2 cellular contexts compared by ENCODE assay signal in genomic region chr5:20660588-20660987, GRCh38.
TF ChIP-seq lines count a peak whose summit lies in the region.

No MANE protein-coding gene starts in this region.

TF ChIP-seq in GM12878, 131 proteins besides CTCF, POLR2A, EP300 and RAD21:
- TF ChIP-seq, protein P1, sequence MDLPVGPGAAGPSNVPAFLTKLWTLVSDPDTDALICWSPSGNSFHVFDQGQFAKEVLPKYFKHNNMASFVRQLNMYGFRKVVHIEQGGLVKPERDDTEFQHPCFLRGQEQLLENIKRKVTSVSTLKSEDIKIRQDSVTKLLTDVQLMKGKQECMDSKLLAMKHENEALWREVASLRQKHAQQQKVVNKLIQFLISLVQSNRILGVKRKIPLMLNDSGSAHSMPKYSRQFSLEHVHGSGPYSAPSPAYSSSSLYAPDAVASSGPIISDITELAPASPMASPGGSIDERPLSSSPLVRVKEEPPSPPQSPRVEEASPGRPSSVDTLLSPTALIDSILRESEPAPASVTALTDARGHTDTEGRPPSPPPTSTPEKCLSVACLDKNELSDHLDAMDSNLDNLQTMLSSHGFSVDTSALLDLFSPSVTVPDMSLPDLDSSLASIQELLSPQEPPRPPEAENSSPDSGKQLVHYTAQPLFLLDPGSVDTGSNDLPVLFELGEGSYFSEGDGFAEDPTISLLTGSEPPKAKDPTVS (IDR thresholded peaks at IDR 0.05; ENCODE audit: low read depth, low read length), result no peak
- TF ChIP-seq MEF2A (IDR thresholded peaks at IDR 0.05; ENCODE audit: insufficient read depth, low read depth, low read length) (no peak), CHD2 (IDR thresholded peaks at IDR 0.05; ENCODE audit: borderline replicate concordance, low read depth, low read length) (no peak), EGR1 (IDR thresholded peaks at IDR 0.05; ENCODE audit: borderline replicate concordance in 1 of 2, low read depth in 2 of 2, low read length in 2 of 2) (no peak), CHD1 (IDR thresholded peaks at IDR 0.05; ENCODE audit: low read depth, low read length) (no peak), GABPA (IDR thresholded peaks at IDR 0.05; ENCODE audit: low read depth) (no peak), ZNF207 (IDR thresholded peaks at IDR 0.05; ENCODE audit: borderline replicate concordance) (no peak), BCL3 (IDR thresholded peaks at IDR 0.05; ENCODE audit: borderline replicate concordance, insufficient read depth, low read depth, low read length, poor library complexity, severe bottlenecking) (no peak), BACH1 (IDR thresholded peaks at IDR 0.05; ENCODE audit: borderline replicate concordance) (no peak)

TF ChIP-seq in HEK293T, 16 proteins besides CTCF, POLR2A, EP300 and RAD21 (continued from another document):
- no peak for TF ChIP-seq ELF4 (IDR thresholded peaks at IDR 0.05)
- TF ChIP-seq FOXM1 (IDR thresholded peaks at IDR 0.05; ENCODE audit: borderline replicate concordance), result no peak
- TF ChIP-seq ZNF384 (IDR thresholded peaks at IDR 0.05), result no peak
- no peak for TF ChIP-seq FOXK2 (IDR thresholded peaks at IDR 0.05)
- TF ChIP-seq SUZ12 (IDR thresholded peaks at IDR 0.05), result no peak
